In genomic region chr21:17428484-17428869, GRCh38 we compare ENCODE assay signal across 11 cellular contexts.
DNase-seq lines count a peak whose midpoint lies in the region; ATAC-seq and TF ChIP-seq lines count a peak whose summit lies in the region.
"Had no signal": no experiment of that assay in that cellular context is flagged by ENCODE, and none has a peak within 500 bp of the region (broad histone marks: within the 10 kb centered on the region; RNA-seq: fewer than 3 reads in every experiment).

No MANE protein-coding gene starts in this region.

- H3K79me2 ChIP-seq in PC-9 (ENCODE audit: low read depth) = no peaks in the 10 kb centered on the region

- H3K27ac ChIP-seq in PC-9 = no peak overlapping the region

- H3K4me3 ChIP-seq in PC-9 = no peak overlapping the region
- H3K4me3 ChIP-seq: MG63 had no signal

- no peaks in the 10 kb centered on the region for H3K36me3 ChIP-seq in PC-9 (ENCODE audit: low read depth)
- H3K36me3 ChIP-seq: MG63 had no signal

- intact Hi-C loops in PC-9 (cut with micrococcal nuclease; ENCODE audit: unreplicated experiment) = no loop called here

- no peaks in the 10 kb centered on the region for H3K9me2 ChIP-seq in PC-9 (ENCODE audit: insufficient read depth)

- H3K27me3 ChIP-seq in PC-9 (ENCODE audit: insufficient read depth, low read depth) = no peaks in the 10 kb centered on the region
- H3K27me3 ChIP-seq: MG63 had no signal

- no peaks in the 10 kb centered on the region for H3K9me3 ChIP-seq in PC-9 (ENCODE audit: insufficient read depth, low read depth)
- H3K9me3 ChIP-seq: MG63 had no signal

- H3K4me2 ChIP-seq in PC-9 = no peak overlapping the region

- H3F3A ChIP-seq in PC-9 (ENCODE audit: insufficient read depth, low read depth) = no peaks in the 10 kb centered on the region

- POLR2A ChIA-PET in PC-9 (lab: Charles Lee; ENCODE audit: unreplicated experiment) = no interaction called here

- no peaks in the 10 kb centered on the region for H4K20me1 ChIP-seq in PC-9 (ENCODE audit: insufficient read depth)

- BruUV-seq in PC-9 (replicated peaks; lab: Mats Ljungman, UMichigan) = no TSS peak

- H2AFZ ChIP-seq in PC-9 = no peak overlapping the region

- no peaks in the 10 kb centered on the region for H3K4me1 ChIP-seq in PC-9 (replicated peaks; ENCODE audit: insufficient read depth)

- ATAC-seq in GM18499 (IDR thresholded peaks at IDR 0.05; ENCODE audit: insufficient read depth, unreplicated experiment) (peak; percentile 50), GM19467 (IDR thresholded peaks at IDR 0.05; ENCODE audit: unreplicated experiment) (peak; percentile 79), HG02943 (IDR thresholded peaks at IDR 0.05; ENCODE audit: low read depth, unreplicated experiment) (peak; percentile 62), HG03565 (IDR thresholded peaks at IDR 0.05; ENCODE audit: unreplicated experiment) (peak; percentile 48)

- DNase-seq in superior temporal gyrus (ENCODE audit: extremely low spot score) (no peak), PC-9 (no peak), mucosa of gallbladder (ENCODE audit: low spot score) (no peak), activated gamma-delta T cell (lab: John Stamatoyannopoulos, UW) (no peak)
- DNase-seq: activated naive CD4-positive, alpha-beta T cell treated with anti-CD3 and anti-CD28 coated beads, Interleukin-2, amount 10 ng/mL, durations not matched to agents 7 days and 5 days; kidney glomerular epithelial cell; MG63 had no signal

- TF ChIP-seq CTCF in PC-9 (conservative IDR thresholded peaks at IDR 0.05) = no peak

- CTCF ChIA-PET in PC-9 (lab: Charles Lee) = no interaction called here
